8 cellular contexts compared by ENCODE assay signal in the genomic region with DNA sequence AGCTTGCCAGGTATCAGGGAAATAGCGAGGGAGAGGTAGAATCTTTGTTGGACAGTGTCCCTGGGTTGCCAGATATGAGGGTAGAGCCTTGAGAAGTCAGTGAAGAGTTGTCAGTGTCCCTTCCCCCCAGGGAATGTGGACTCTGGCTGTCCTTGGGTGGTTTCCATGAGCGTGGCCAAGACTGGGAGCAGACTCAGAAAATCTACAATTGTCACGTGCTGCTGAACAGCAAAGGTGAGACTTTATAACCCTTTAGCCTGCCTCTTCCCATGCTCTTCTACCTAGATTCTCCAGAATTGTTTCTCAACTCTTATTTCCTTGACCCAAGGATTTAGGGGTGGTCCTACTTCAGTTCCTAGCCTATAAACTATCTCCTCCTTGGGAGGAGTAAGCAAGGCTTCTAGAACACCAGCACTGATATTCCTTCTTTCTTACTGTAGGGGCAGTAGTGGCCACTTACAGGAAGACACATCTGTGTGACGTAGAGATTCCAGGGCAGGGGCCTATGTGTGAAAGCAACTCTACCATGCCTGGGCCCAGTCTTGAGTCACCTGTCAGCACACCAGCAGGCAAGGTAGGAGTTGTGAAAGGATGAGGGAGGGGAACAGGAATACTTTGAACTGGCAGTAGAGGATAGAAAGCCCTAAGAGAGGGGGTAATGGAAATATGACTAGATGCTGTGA. TPM values are rescaled to one million over a fixed set of nuclear protein-coding genes. Genes with fewer than 3 reads are reported as not detected.
DNase-seq lines count a peak whose midpoint lies in the region; ATAC-seq and TF ChIP-seq lines count a peak whose summit lies in the region.

No MANE protein-coding gene starts in this region.

- peak overlapping the region; percentile 64 for H3K27ac ChIP-seq in OCI-LY1 (ENCODE audit: low read depth, low read length, poor library complexity, severe bottlenecking)
- peak overlapping the region; percentile 97 for H3K27ac ChIP-seq in psoas muscle

- no peaks in the 10 kb centered on the region for H3K9me3 Mint-ChIP-seq in Calu3 (ENCODE audit: low read depth, unreplicated experiment)
- no peaks in the 10 kb centered on the region for H3K9me3 Mint-ChIP-seq in activated T-cell treated with anti-CD3 and anti-CD28 coated beads, Interleukin-2, amount 50 U/mL, for 4 hours

- peak overlapping the region; percentile 92 for H3K4me2 ChIP-seq in OCI-LY1 (ENCODE audit: low read length)

- ATAC-seq in activated T-cell treated with anti-CD3 and anti-CD28 coated beads, Interleukin-2, amount 50 U/mL, for 4 hours = peak; percentile 64 to 65
- peak; percentile 9 to 52 (median 38) for ATAC-seq in psoas muscle
- ATAC-seq in GM18520 (IDR thresholded peaks at IDR 0.05; ENCODE audit: unreplicated experiment) = no peak

- in situ Hi-C loops in HAP-1 (cut with MboI; ENCODE audit: low sequenced_read_pairs) = no loop called here

- no peaks in the 10 kb centered on the region for H3F3A ChIP-seq in OCI-LY1 (ENCODE audit: insufficient read depth, low read length)

- no peaks in the 10 kb centered on the region for H3K27me3 ChIP-seq in HAP-1 (ENCODE audit: low read depth)
- H3K27me3 ChIP-seq in OCI-LY1 (ENCODE audit: insufficient read depth, low read length) = no peaks in the 10 kb centered on the region
- no peaks in the 10 kb centered on the region for H3K27me3 ChIP-seq in psoas muscle (ENCODE audit: insufficient read depth in 3 of 3, low read length in 2 of 3)

- intact Hi-C loops in Calu3 (cut with micrococcal nuclease; ENCODE audit: unreplicated experiment) = loop anchor here (2.0 kb wide), 1 partner anchor 13 kb away; the partner anchor contains the start of gene DEDD
- intact Hi-C loops in psoas muscle (cut with DNase I) = no loop called here

- TF ChIP-seq CTCF in Calu3 (IDR thresholded peaks at IDR 0.05; ENCODE audit: unreplicated experiment) = peak; percentile 59
- TF ChIP-seq CTCF in OCI-LY1 (IDR thresholded peaks at IDR 0.05; ENCODE audit: low read length) = peak; percentile 52
- TF ChIP-seq CTCF in psoas muscle (IDR thresholded peaks at IDR 0.05) = peak; percentile 34

- CTCF ChIA-PET in Calu3 (lab: Charles Lee) = no interaction called here

- no peaks in the 10 kb centered on the region for H4K20me1 ChIP-seq in OCI-LY1 (ENCODE audit: insufficient read depth, low read length)

- peaks cover 14% of the 10 kb centered on the region for H3K4me1 ChIP-seq in HAP-1
- H3K4me1 ChIP-seq in OCI-LY1 (ENCODE audit: insufficient read depth, low read length, severe bottlenecking) = peaks cover 42% of the 10 kb centered on the region
- H3K4me1 ChIP-seq in psoas muscle = peaks cover 39% of the 10 kb centered on the region

- BruUV-seq in Calu3 (replicated peaks; lab: Mats Ljungman, UMichigan) = no TSS peak

- 27 to 51% (median 30%) methylated on average over 4 of the region's 4 CpGs for WGBS in psoas muscle, 3 donors

- peaks cover 93% of the 10 kb centered on the region for H3K36me3 Mint-ChIP-seq in Calu3 (ENCODE audit: insufficient read depth, unreplicated experiment)
- peaks cover 38% of the 10 kb centered on the region for H3K36me3 Mint-ChIP-seq in activated T-cell treated with anti-CD3 and anti-CD28 coated beads, Interleukin-2, amount 50 U/mL, for 4 hours (ENCODE audit: insufficient read depth)

- H3K79me2 ChIP-seq in OCI-LY1 (ENCODE audit: insufficient read depth, low read length) = peaks cover 32% of the 10 kb centered on the region

- H3K4me3 Mint-ChIP-seq in Calu3 (ENCODE audit: low read depth, unreplicated experiment) = peak overlapping the region; percentile 99
- peak overlapping the region; percentile 95 for H3K4me3 Mint-ChIP-seq in activated T-cell treated with anti-CD3 and anti-CD28 coated beads, Interleukin-2, amount 50 U/mL, for 4 hours

- H3K9ac ChIP-seq in OCI-LY1 (ENCODE audit: low read length) = peak overlapping the region; percentile 95; the same call in 1 of the 2 replicates

- no peaks in the 10 kb centered on the region for H3K9me3 ChIP-seq in HAP-1
- no peaks in the 10 kb centered on the region for H3K9me3 ChIP-seq in OCI-LY1 (ENCODE audit: low read length)
- H3K9me3 ChIP-seq in psoas muscle = no peaks in the 10 kb centered on the region

- DNase-seq in Calu3 (peak; percentile 36), HAP-1 (ENCODE audit: low spot score in 2 of 2) (peak; percentile 52 to 65), fibroblast of the conjunctiva (ENCODE audit: low read depth) (peak; percentile 61), psoas muscle (no peak), middle frontal gyrus (ENCODE audit: extremely low spot score, low spot score) (no peak)
- DNase-seq in activated T-cell treated with anti-CD3 and anti-CD28 coated beads, Interleukin-2, amount 50 U/mL, for 4 hours = peak; percentile 55

- no peak overlapping the region for H3K4me3 ChIP-seq in HAP-1
- H3K4me3 ChIP-seq in OCI-LY1 (ENCODE audit: low read depth, low read length, poor library complexity, severe bottlenecking) = peak overlapping the region; percentile 97
- peak overlapping the region; percentile 83 for H3K4me3 ChIP-seq in psoas muscle

- H2AFZ ChIP-seq in OCI-LY1 (ENCODE audit: low read length) = no peak overlapping the region

- peak overlapping the region; percentile 95 for H3K27ac Mint-ChIP-seq in Calu3 (ENCODE audit: unreplicated experiment)

- peaks cover 36% of the 10 kb centered on the region for H3K4me1 Mint-ChIP-seq in Calu3 (ENCODE audit: low read depth, unreplicated experiment)
- H3K4me1 Mint-ChIP-seq in activated T-cell treated with anti-CD3 and anti-CD28 coated beads, Interleukin-2, amount 50 U/mL, for 4 hours (ENCODE audit: low read depth) = peaks cover 53% of the 10 kb centered on the region

- H3K9me2 ChIP-seq in OCI-LY1 (ENCODE audit: low read depth, low read length) = no peaks in the 10 kb centered on the region

- no peaks in the 10 kb centered on the region for H3K27me3 Mint-ChIP-seq in Calu3 (ENCODE audit: unreplicated experiment)
- no peaks in the 10 kb centered on the region for H3K27me3 Mint-ChIP-seq in activated T-cell treated with anti-CD3 and anti-CD28 coated beads, Interleukin-2, amount 50 U/mL, for 4 hours (ENCODE audit: low read depth)

- H3K36me3 ChIP-seq in HAP-1 (replicated peaks) (peaks cover 53% of the 10 kb centered on the region), OCI-LY1 (ENCODE audit: insufficient read depth, low read length) (peaks cover 63% of the 10 kb centered on the region), psoas muscle (ENCODE audit: insufficient read depth in 1 of 2, low read depth in 1 of 2) (peaks cover 0 to 52% of the 10 kb centered on the region in 2 donors)

RNA-seq across cellular contexts. Expression of gene NIT1, which starts 1.6 kb away (rescaled TPM):
- total RNA-seq in Calu3 (2022) (49.8 and 52.9 TPM in 2 replicates), psoas muscle (10 to 100 TPM; 20.1 to 43.8 (median 28.5) TPM)
- 10 to 100 TPM; 41.4 to 51.8 (median 42.2) TPM for total RNA-seq in activated T-cell treated with anti-CD3 and anti-CD28 coated beads, Interleukin-2, amount 50 U/mL, for 4 hours
- polyA plus RNA-seq in psoas muscle = 10 to 100 TPM; 24.0 to 39.9 (median 30.7) TPM

RNA-seq across cellular contexts. Expression of gene PFDN2, which starts 1.7 kb away (rescaled TPM):
- total RNA-seq in Calu3 (2022) (121 and 129 TPM in 2 replicates), psoas muscle (100 to 1,000 TPM in 3 of 4 donors, 10 to 100 TPM in 1; 60.2 to 144 (median 124) TPM)
- total RNA-seq in activated T-cell treated with anti-CD3 and anti-CD28 coated beads, Interleukin-2, amount 50 U/mL, for 4 hours = 100 to 1,000 TPM; 231 to 238 (median 235) TPM
- 100 to 1,000 TPM; 191 to 759 (median 235) TPM for polyA plus RNA-seq in psoas muscle

RNA-seq across cellular contexts. Expression of gene DEDD, which starts 12.9 kb away (rescaled TPM):
- total RNA-seq in Calu3 (2022) (40.4 and 45.7 TPM in 2 replicates), psoas muscle (10 to 100 TPM; 30.4 to 70.8 (median 51.5) TPM)
- 10 to 100 TPM; 50.7 to 56.7 (median 51.2) TPM for total RNA-seq in activated T-cell treated with anti-CD3 and anti-CD28 coated beads, Interleukin-2, amount 50 U/mL, for 4 hours
- 10 to 100 TPM; 45.8 to 65.4 (median 63.5) TPM for polyA plus RNA-seq in psoas muscle

RNA-seq across cellular contexts. Expression of gene KLHDC9, which starts 21.4 kb away (rescaled TPM):
- total RNA-seq in Calu3 (2022) (5.3 and 7.0 TPM in 2 replicates), psoas muscle (1 to 10 TPM; 1.4 to 5.9 (median 3.5) TPM)
- under 1 TPM in 1 of 3 donors, not detected in 2; 0.43 TPM for total RNA-seq in activated T-cell treated with anti-CD3 and anti-CD28 coated beads, Interleukin-2, amount 50 U/mL, for 4 hours
- 1 to 10 TPM in 2 of 3 donors, under 1 TPM in 1; 0.34 to 2.7 (median 1.8) TPM for polyA plus RNA-seq in psoas muscle

RNA-seq across cellular contexts. Expression of gene NECTIN4, which starts 30.2 kb away (rescaled TPM):
- total RNA-seq in Calu3 (2022) (24.9 and 42.4 TPM in 2 replicates), psoas muscle (not detected)
- total RNA-seq in activated T-cell treated with anti-CD3 and anti-CD28 coated beads, Interleukin-2, amount 50 U/mL, for 4 hours = under 1 TPM in 1 of 3 donors, not detected in 2; 0.08 TPM
- under 1 TPM in 2 of 3 donors, not detected in 1; 0.01 to 0.03 TPM for polyA plus RNA-seq in psoas muscle

Comparison
In these comparisons a context has a peak if more than half of its experiments do, and no peak if none do; other contexts are left out.
1. DNase-seq: peak in Calu3 (single experiment), HAP-1 (2 of 2), activated T-cell treated with anti-CD3 and anti-CD28 coated beads, Interleukin-2, amount 50 U/mL, for 4 hours (single experiment) and fibroblast of the conjunctiva (single experiment); none in psoas muscle (0 of 2) and middle frontal gyrus (single experiment).
2. Peak in every context shown above with its lines, with median percentiles within 50 percentile points of each other: CTCF ChIP-seq.